In the genomic region with DNA sequence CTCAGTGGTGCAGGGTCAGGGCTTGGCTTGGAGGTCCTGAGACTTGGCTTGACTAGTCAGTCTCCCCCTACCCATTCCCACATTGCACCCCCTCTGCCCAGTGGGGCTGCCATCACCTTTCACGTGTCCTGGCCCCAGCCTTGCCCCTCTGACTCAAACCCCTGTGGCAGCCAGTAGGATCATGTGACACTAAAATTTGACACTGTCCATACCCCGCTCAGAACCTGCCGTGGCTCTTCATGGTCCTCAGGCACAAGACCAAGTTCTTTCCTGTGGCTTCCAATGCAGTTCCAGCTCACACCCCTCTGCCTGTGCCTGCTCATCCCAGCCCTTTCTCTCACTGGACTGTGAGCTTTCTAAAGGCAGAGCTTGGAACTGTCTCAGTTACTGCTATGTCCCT, we compare ENCODE assay signal across 12 cellular contexts. TPM values are rescaled to one million over a fixed set of nuclear protein-coding genes. Genes with fewer than 3 reads are reported as not detected.
DNase-seq lines count a peak whose midpoint lies in the region; ATAC-seq and TF ChIP-seq lines count a peak whose summit lies in the region.
"Had no signal": no experiment of that assay in that cellular context is flagged by ENCODE, and none has a peak within 500 bp of the region (broad histone marks: within the 10 kb centered on the region; RNA-seq: fewer than 3 reads in every experiment).

No MANE protein-coding gene starts in this region.

- H3K27me3 ChIP-seq in CD8-positive, alpha-beta T cell (ENCODE audit: insufficient read depth, low read length): no peaks in the 10 kb centered on the region
- H3K27me3 ChIP-seq in mesenchymal stem cell (ENCODE audit: control insufficient read depth in 1 of 2, insufficient read depth in 1 of 2, low read length in 2 of 2) (peaks cover 0 to 5% of the 10 kb centered on the region in 2 experiments), thyroid gland (no peaks in the 10 kb centered on the region)

- H2AFZ ChIP-seq in mesenchymal stem cell (ENCODE audit: low read depth, low read length): no peak overlapping the region

- no peak overlapping the region for H3K4me3 ChIP-seq in CD8-positive, alpha-beta T cell (ENCODE audit: low read depth, low read length)
- peak overlapping the region in 1 of 2 experiments; percentile 97 for H3K4me3 ChIP-seq in mesenchymal stem cell (ENCODE audit: insufficient read depth in 1 of 2, low read depth in 1 of 2, low read length in 2 of 2)
- no peak overlapping the region for H3K4me3 ChIP-seq in thyroid gland (replicated peaks in 1 of 3)

- no peak overlapping the region for H2AK5ac ChIP-seq in mesenchymal stem cell (ENCODE audit: low read length, severe bottlenecking)

- H3K18ac ChIP-seq in mesenchymal stem cell (ENCODE audit: low read depth in 1 of 2, low read length in 2 of 2): no peak overlapping the region

- H3K9ac ChIP-seq in mesenchymal stem cell (ENCODE audit: low read length): peak overlapping the region; percentile 99

- no peaks in the 10 kb centered on the region for H3K9me3 ChIP-seq in CD8-positive, alpha-beta T cell (ENCODE audit: low read length)
- no peaks in the 10 kb centered on the region for H3K9me3 ChIP-seq in mesenchymal stem cell (ENCODE audit: control insufficient read depth, low read length)
- H3K9me3 ChIP-seq in thyroid gland: no peaks in the 10 kb centered on the region

- H4K8ac ChIP-seq in mesenchymal stem cell (ENCODE audit: low read length): no peak overlapping the region

- H3K4me1 Mint-ChIP-seq in CD8-positive, alpha-beta T cell (ENCODE audit: low read depth): peaks cover 30% of the 10 kb centered on the region
- H3K4me1 Mint-ChIP-seq in activated CD4-positive, alpha-beta memory T cell treated with anti-CD3 and anti-CD28 coated beads, Interleukin-2, amount 10 ng/mL, durations not matched to agents 7 days and 5 days: peaks cover 30% of the 10 kb centered on the region

- H2BK5ac ChIP-seq in mesenchymal stem cell (ENCODE audit: low read depth, low read length, poor library complexity, severe bottlenecking): no peak overlapping the region

- no peak overlapping the region for H3K4me2 ChIP-seq in mesenchymal stem cell (ENCODE audit: low read length, poor library complexity, severe bottlenecking)

- H4K91ac ChIP-seq in mesenchymal stem cell (ENCODE audit: low read length): no peak overlapping the region

- H2BK15ac ChIP-seq in mesenchymal stem cell (ENCODE audit: low read depth, poor library complexity, severe bottlenecking): no peak overlapping the region

- no peak overlapping the region for H3K27ac Mint-ChIP-seq in CD8-positive, alpha-beta T cell
- H3K27ac Mint-ChIP-seq in activated CD4-positive, alpha-beta memory T cell treated with anti-CD3 and anti-CD28 coated beads, Interleukin-2, amount 10 ng/mL, durations not matched to agents 7 days and 5 days: peak overlapping the region; percentile 3

- peaks cover 3% of the 10 kb centered on the region for H3K27me3 Mint-ChIP-seq in CD8-positive, alpha-beta T cell (ENCODE audit: low read depth)
- peaks cover 4% of the 10 kb centered on the region for H3K27me3 Mint-ChIP-seq in activated CD4-positive, alpha-beta memory T cell treated with anti-CD3 and anti-CD28 coated beads, Interleukin-2, amount 10 ng/mL, durations not matched to agents 7 days and 5 days

- H2BK120ac ChIP-seq in mesenchymal stem cell (ENCODE audit: low read depth, low read length): no peak overlapping the region

- H3K36me3 ChIP-seq in CD8-positive, alpha-beta T cell (ENCODE audit: insufficient read depth, low read length): peaks cover 34% of the 10 kb centered on the region
- peaks cover 44 to 48% of the 10 kb centered on the region in 2 experiments for H3K36me3 ChIP-seq in mesenchymal stem cell (ENCODE audit: control insufficient read depth in 1 of 2, insufficient read depth in 2 of 2, low read depth in 1 of 2, low read length in 2 of 2)
- H3K36me3 ChIP-seq in thyroid gland: peaks cover 9 to 30% of the 10 kb centered on the region in 2 donors

- no peaks in the 10 kb centered on the region for H3K9me3 Mint-ChIP-seq in CD8-positive, alpha-beta T cell
- no peaks in the 10 kb centered on the region for H3K9me3 Mint-ChIP-seq in activated CD4-positive, alpha-beta memory T cell treated with anti-CD3 and anti-CD28 coated beads, Interleukin-2, amount 10 ng/mL, durations not matched to agents 7 days and 5 days

- intact Hi-C loops in CD8-positive, alpha-beta T cell (cut with DNase I, micrococcal nuclease): loop anchor here (10.0 kb wide), 1 partner anchor 1068 kb away; the partner anchor contains the start of gene SUPT5H (in 2 of the 2)
- intact Hi-C loops in thyroid gland (cut with DNase I): no loop called here

- POLR2A ChIA-PET in CD8-positive, alpha-beta T cell (lab: Charles Lee): interaction anchor here (0.6 to 3.2 kb wide), 4 partner anchors 13 to 437 kb away, joined by 3 to 37 read pairs (median 4); partner anchors contain the start of gene FAM98C
- POLR2A ChIA-PET in activated CD4-positive, alpha-beta memory T cell treated with anti-CD3 and anti-CD28 coated beads, Interleukin-2, amount 10 ng/mL, durations not matched to agents 7 days and 5 days (lab: Charles Lee): interaction anchor here (1.1 to 2.9 kb wide), 4 partner anchors 8 to 40 kb away, joined by 3 to 16 read pairs (median 6); partner anchors contain the start of gene GGN

- TF ChIP-seq POLR2A in thyroid gland (IDR thresholded peaks at IDR 0.05): no peak

- H3K23ac ChIP-seq in mesenchymal stem cell (ENCODE audit: low read length in 2 of 2): peak overlapping the region in 1 of 2 experiments; percentile 48

- 87% methylated on average over 3 of the region's 3 CpGs for WGBS in mesenchymal stem cell
- 86% methylated on average over 3 of the region's 3 CpGs for WGBS in thyroid gland, 2 donors

- CTCF ChIA-PET in CD8-positive, alpha-beta T cell (lab: Charles Lee): interaction anchor here (3.5 kb wide), 1 partner anchor 26 kb away, joined by 22 read pairs; the partner anchor contains the start of gene FAM98C
- CTCF ChIA-PET in activated CD4-positive, alpha-beta memory T cell treated with anti-CD3 and anti-CD28 coated beads, Interleukin-2, amount 10 ng/mL, durations not matched to agents 7 days and 5 days (lab: Charles Lee): interaction anchor here (1.2 kb wide), 1 partner anchor 8 kb away, joined by 3 read pairs; no protein-coding TSS in a partner anchor

- peak overlapping the region; percentile 74; the same call in 1 of the 2 replicates for H3K27ac ChIP-seq in 22Rv1
- no peak overlapping the region for H3K27ac ChIP-seq in CD8-positive, alpha-beta T cell (ENCODE audit: low read depth, low read length)
- no peak overlapping the region for H3K27ac ChIP-seq in mesenchymal stem cell (ENCODE audit: low read length, poor library complexity, severe bottlenecking)
- H3K27ac ChIP-seq in thyroid gland: no peak overlapping the region
- no peak overlapping the region for H3K27ac ChIP-seq in substantia nigra (ENCODE audit: low read depth, low read length, poor library complexity, severe bottlenecking)

- peak overlapping the region; percentile 99 for H3K4me3 Mint-ChIP-seq in CD8-positive, alpha-beta T cell
- peak overlapping the region; percentile 97 for H3K4me3 Mint-ChIP-seq in activated CD4-positive, alpha-beta memory T cell treated with anti-CD3 and anti-CD28 coated beads, Interleukin-2, amount 10 ng/mL, durations not matched to agents 7 days and 5 days

- H3K36me3 Mint-ChIP-seq in CD8-positive, alpha-beta T cell: peaks cover 51% of the 10 kb centered on the region
- peaks cover 40% of the 10 kb centered on the region for H3K36me3 Mint-ChIP-seq in activated CD4-positive, alpha-beta memory T cell treated with anti-CD3 and anti-CD28 coated beads, Interleukin-2, amount 10 ng/mL, durations not matched to agents 7 days and 5 days (ENCODE audit: low read depth)

- ATAC-seq in CD8-positive, alpha-beta T cell: no peak
- ATAC-seq: esophagus mucosa had no signal

- no peak overlapping the region for H3K14ac ChIP-seq in mesenchymal stem cell (ENCODE audit: low read length in 2 of 2)

- TF ChIP-seq CTCF in 22Rv1 (IDR thresholded peaks at IDR 0.05) (no peak), thyroid gland (IDR thresholded peaks at IDR 0.05) (no peak)
- no peak for TF ChIP-seq CTCF in CD8-positive, alpha-beta T cell (IDR thresholded peaks at IDR 0.05)

- H3K79me1 ChIP-seq in mesenchymal stem cell (replicated peaks; ENCODE audit: low read length, poor library complexity, severe bottlenecking): peaks cover 20% of the 10 kb centered on the region

- no peak for DNase-seq in CD8-positive, alpha-beta T cell
- no peak for DNase-seq in activated CD4-positive, alpha-beta memory T cell treated with anti-CD3 and anti-CD28 coated beads, Interleukin-2, amount 10 ng/mL, durations not matched to agents 7 days and 5 days
- DNase-seq in mesenchymal stem cell: no peak
- DNase-seq in NCI-H69 (lab: John Stamatoyannopoulos, UW): no peak
- no peak for DNase-seq in thyroid gland
- no peak for DNase-seq in substantia nigra (lab: John Stamatoyannopoulos, UW)
- DNase-seq in iPS-NIHi7 (ENCODE audit: extremely low spot score): no peak
- DNase-seq: amniotic stem cell, T-helper 9 cell had no signal

- H3K4ac ChIP-seq in mesenchymal stem cell (ENCODE audit: low read depth in 1 of 2, low read length in 2 of 2): no peak overlapping the region

- no peak overlapping the region for H2BK12ac ChIP-seq in mesenchymal stem cell (ENCODE audit: low read length in 2 of 2)

- peaks cover 19% of the 10 kb centered on the region for H3K4me1 ChIP-seq in CD8-positive, alpha-beta T cell (ENCODE audit: insufficient read depth, low read length)
- H3K4me1 ChIP-seq in mesenchymal stem cell (ENCODE audit: control insufficient read depth, insufficient read depth, low read depth, low read length): peaks cover 9% of the 10 kb centered on the region
- H3K4me1 ChIP-seq in thyroid gland: peaks cover 14 to 15% of the 10 kb centered on the region in 2 donors

RNA-seq across cellular contexts. Expression of gene PSMD8, which starts 2.2 kb away (rescaled TPM):
- total RNA-seq in CD8-positive, alpha-beta T cell: 10 to 100 TPM; 71.5 to 75.1 TPM
- 100 to 1,000 TPM; 167 to 178 TPM for total RNA-seq in activated CD4-positive, alpha-beta memory T cell treated with anti-CD3 and anti-CD28 coated beads, Interleukin-2, amount 10 ng/mL, durations not matched to agents 7 days and 5 days
- 237 TPM for polyA plus RNA-seq in mesenchymal stem cell (2013, experiment 1 of 2)
- 242 TPM for polyA plus RNA-seq in mesenchymal stem cell (2013, experiment 2 of 2)
- total RNA-seq in thyroid gland: 100 to 1,000 TPM; 150 to 270 (median 243) TPM

RNA-seq across cellular contexts. Expression of gene GGN, which starts 11.3 kb away (rescaled TPM):
- total RNA-seq in CD8-positive, alpha-beta T cell: under 1 TPM in 1 of 2 experiments, not detected in 1; 0.67 TPM
- total RNA-seq in activated CD4-positive, alpha-beta memory T cell treated with anti-CD3 and anti-CD28 coated beads, Interleukin-2, amount 10 ng/mL, durations not matched to agents 7 days and 5 days: under 1 TPM; 0.28 to 0.40 TPM
- 1.7 TPM for polyA plus RNA-seq in mesenchymal stem cell (2013, experiment 1 of 2)
- polyA plus RNA-seq in mesenchymal stem cell (2013, experiment 2 of 2): 1.5 TPM
- 1 to 10 TPM in 2 of 4 donors, under 1 TPM in 2; 0.63 to 3.0 (median 1.8) TPM for total RNA-seq in thyroid gland
- total RNA-seq: esophagus mucosa, liver had no signal
- polyA plus RNA-seq: liver had no signal

RNA-seq across cellular contexts. Expression of gene SPRED3, which starts 11.9 kb away (rescaled TPM):
- total RNA-seq in CD8-positive, alpha-beta T cell: under 1 TPM; 0.68 to 1.00 TPM
- total RNA-seq in activated CD4-positive, alpha-beta memory T cell treated with anti-CD3 and anti-CD28 coated beads, Interleukin-2, amount 10 ng/mL, durations not matched to agents 7 days and 5 days: 1 to 10 TPM; 2.1 to 3.8 TPM
- polyA plus RNA-seq in mesenchymal stem cell (2013, experiment 1 of 2): 12.8 TPM
- polyA plus RNA-seq in mesenchymal stem cell (2013, experiment 2 of 2): 11.8 TPM
- total RNA-seq in thyroid gland: 1 to 10 TPM in 2 of 4 donors, under 1 TPM in 2; 0.44 to 7.1 (median 0.96) TPM

RNA-seq across cellular contexts. Expression of gene FAM98C, which starts 26.3 kb away (rescaled TPM):
- 10 to 100 TPM; 28.2 to 29.3 TPM for total RNA-seq in CD8-positive, alpha-beta T cell
- 10 to 100 TPM; 34.7 to 36.5 TPM for total RNA-seq in activated CD4-positive, alpha-beta memory T cell treated with anti-CD3 and anti-CD28 coated beads, Interleukin-2, amount 10 ng/mL, durations not matched to agents 7 days and 5 days
- polyA plus RNA-seq in mesenchymal stem cell (2013, experiment 1 of 2): 9.3 TPM
- 9.1 TPM for polyA plus RNA-seq in mesenchymal stem cell (2013, experiment 2 of 2)
- total RNA-seq in thyroid gland: 10 to 100 TPM; 22.1 to 36.5 (median 23.9) TPM

RNA-seq across cellular contexts. Expression of gene CATSPERG, which starts 40.9 kb away (rescaled TPM):
- total RNA-seq in CD8-positive, alpha-beta T cell: 10 to 100 TPM; 15.3 TPM
- 1 to 10 TPM; 5.3 to 5.7 TPM for total RNA-seq in activated CD4-positive, alpha-beta memory T cell treated with anti-CD3 and anti-CD28 coated beads, Interleukin-2, amount 10 ng/mL, durations not matched to agents 7 days and 5 days
- polyA plus RNA-seq in mesenchymal stem cell (2013, experiment 1 of 2): 0.14 TPM
- polyA plus RNA-seq in mesenchymal stem cell (2013, experiment 2 of 2): 0.18 TPM
- total RNA-seq in thyroid gland: 10 to 100 TPM in 3 of 4 donors, 1 to 10 TPM in 1; 6.4 to 27.7 (median 13.3) TPM
